Comparison of ENCODE assay signal across 8 cellular contexts in genomic region chr11:57424137-57424801, GRCh38. TPM values are rescaled to one million over a fixed set of nuclear protein-coding genes. Genes with fewer than 3 reads are reported as not detected.
DNase-seq lines count a peak whose midpoint lies in the region; ATAC-seq and TF ChIP-seq lines count a peak whose summit lies in the region.
"Had no signal": no experiment of that assay in that cellular context is flagged by ENCODE, and none has a peak within 500 bp of the region (broad histone marks: within the 10 kb centered on the region; RNA-seq: fewer than 3 reads in every experiment).

No MANE protein-coding gene starts in this region.

- CTCF ChIA-PET in activated B cell treated with CpG ODN at 0.5 μM for 24 hours (lab: Charles Lee) = interaction anchor here (1.8 kb wide), 1 partner anchor 34 kb away, joined by 8 read pairs; no protein-coding TSS in a partner anchor

- TF ChIP-seq CTCF in HL-60 (IDR thresholded peaks at IDR 0.05; ENCODE audit: insufficient read depth, low read length) (no peak), activated B cell treated with CpG ODN at 0.5 μM for 24 hours (IDR thresholded peaks at IDR 0.05) (no peak), fibroblast of pulmonary artery (IDR thresholded peaks at IDR 0.05; ENCODE audit: low read length, missing control alignments) (no peak)

- H3K4me3 Mint-ChIP-seq in activated B cell treated with CpG ODN at 0.5 μM for 24 hours = peak overlapping the region; percentile 92
- peak overlapping the region; percentile 81 to 94 for H3K4me3 Mint-ChIP-seq in stimulated activated naive CD8-positive, alpha-beta T cell treated with anti-CD3 and anti-CD28 coated beads, Interleukin-15, amount 100 ng/mL, for 72 hours

- no peaks in the 10 kb centered on the region for H3K27me3 Mint-ChIP-seq in activated B cell treated with CpG ODN at 0.5 μM for 24 hours
- H3K27me3 Mint-ChIP-seq in stimulated activated naive CD8-positive, alpha-beta T cell treated with anti-CD3 and anti-CD28 coated beads, Interleukin-15, amount 100 ng/mL, for 72 hours = no peaks in the 10 kb centered on the region

- H3K27ac Mint-ChIP-seq in activated B cell treated with CpG ODN at 0.5 μM for 24 hours = peak overlapping the region; percentile 91
- peak overlapping the region; percentile 94 to 99 for H3K27ac Mint-ChIP-seq in stimulated activated naive CD8-positive, alpha-beta T cell treated with anti-CD3 and anti-CD28 coated beads, Interleukin-15, amount 100 ng/mL, for 72 hours

- H3K36me3 Mint-ChIP-seq in activated B cell treated with CpG ODN at 0.5 μM for 24 hours (ENCODE audit: low read depth) = peaks cover 72% of the 10 kb centered on the region

- no peaks in the 10 kb centered on the region for H3K9me3 Mint-ChIP-seq in activated B cell treated with CpG ODN at 0.5 μM for 24 hours
- no peaks in the 10 kb centered on the region for H3K9me3 Mint-ChIP-seq in stimulated activated naive CD8-positive, alpha-beta T cell treated with anti-CD3 and anti-CD28 coated beads, Interleukin-15, amount 100 ng/mL, for 72 hours

- no peaks in the 10 kb centered on the region for H3K27me3 ChIP-seq in HL-60 (ENCODE audit: insufficient read depth, poor library complexity, severe bottlenecking)

- DNase-seq in HL-60 (ENCODE audit: low read depth in 1 of 2, low spot score in 1 of 2) = no peak
- no peak for DNase-seq in activated B cell treated with CpG ODN at 0.5 μM for 24 hours
- DNase-seq in fibroblast of pulmonary artery (ENCODE audit: low read depth) = peak; percentile 20
- DNase-seq in stimulated activated naive CD8-positive, alpha-beta T cell treated with anti-CD3 and anti-CD28 coated beads, Interleukin-15, amount 100 ng/mL, for 72 hours = no peak
- no peak for DNase-seq in NCI-H1436 treated with DMSO at 0.1 percent for 48 hours (lab: John Stamatoyannopoulos, UW)
- no peak for DNase-seq in NCI-H345 treated with DMSO at 0.1 percent for 48 hours (lab: John Stamatoyannopoulos, UW; ENCODE audit: unreplicated experiment)
- no peak for DNase-seq in NCI-H446 treated with DMSO at 0.1 percent for 48 hours (lab: John Stamatoyannopoulos, UW)
- DNase-seq: SHP77 treated with DMSO at 0.1 percent for 48 hours had no signal

- no peak for ATAC-seq in activated B cell treated with CpG ODN at 0.5 μM for 24 hours (ENCODE audit: low read depth)
- no peak for ATAC-seq in stimulated activated naive CD8-positive, alpha-beta T cell treated with anti-CD3 and anti-CD28 coated beads, Interleukin-15, amount 100 ng/mL, for 72 hours

- peaks cover 52% of the 10 kb centered on the region for H3K4me1 Mint-ChIP-seq in activated B cell treated with CpG ODN at 0.5 μM for 24 hours
- peaks cover 78% of the 10 kb centered on the region for H3K4me1 Mint-ChIP-seq in stimulated activated naive CD8-positive, alpha-beta T cell treated with anti-CD3 and anti-CD28 coated beads, Interleukin-15, amount 100 ng/mL, for 72 hours

- intact Hi-C loops in activated B cell treated with CpG ODN at 0.5 μM for 24 hours (cut with micrococcal nuclease) = loop anchor here (1.0 to 10.0 kb wide), 5 partner anchors 18 to 1791 kb away; partner anchors contain the start of genes MPEG1 and ZFP91

- peak overlapping the region; percentile 96 for H3K27ac ChIP-seq in HL-60 (replicated peaks)

- POLR2A ChIA-PET in activated B cell treated with CpG ODN at 0.5 μM for 24 hours (lab: Charles Lee) = interaction anchor here (0.6 to 12.4 kb wide), 23 partner anchors 9 to 1789 kb away, joined by 3 to 238 read pairs (median 5); partner anchors contain the start of genes MED19, MPEG1, P2RX3 and SSRP1

- H3K4me3 ChIP-seq in HL-60 (replicated peaks; ENCODE audit: insufficient read depth, low read length) = peak overlapping the region; percentile 51
- peak overlapping the region; percentile 19 for H3K4me3 ChIP-seq in fibroblast of pulmonary artery (replicated peaks; ENCODE audit: low read depth, low read length)

RNA-seq across cellular contexts. Expression of gene SLC43A3, which starts 2.7 kb away (rescaled TPM):
- total RNA-seq in activated B cell treated with CpG ODN at 0.5 μM for 24 hours = 213 and 237 TPM in 2 replicates

RNA-seq across cellular contexts. Expression of gene PRG2, which starts 33.8 kb away (rescaled TPM):
- 0.76 and 1.1 TPM in 2 replicates for total RNA-seq in activated B cell treated with CpG ODN at 0.5 μM for 24 hours

RNA-seq across cellular contexts. Expression of gene RTN4RL2, which starts 36.1 kb away (rescaled TPM):
- total RNA-seq in activated B cell treated with CpG ODN at 0.5 μM for 24 hours = 0.13 and 0.24 TPM in 2 replicates

RNA-seq across cellular contexts. Expression of gene PRG3, which starts 43.3 kb away (rescaled TPM):
- not detected in 2 replicates for total RNA-seq in activated B cell treated with CpG ODN at 0.5 μM for 24 hours
